Comparison of ENCODE assay signal across 13 cellular contexts in the genomic region with DNA sequence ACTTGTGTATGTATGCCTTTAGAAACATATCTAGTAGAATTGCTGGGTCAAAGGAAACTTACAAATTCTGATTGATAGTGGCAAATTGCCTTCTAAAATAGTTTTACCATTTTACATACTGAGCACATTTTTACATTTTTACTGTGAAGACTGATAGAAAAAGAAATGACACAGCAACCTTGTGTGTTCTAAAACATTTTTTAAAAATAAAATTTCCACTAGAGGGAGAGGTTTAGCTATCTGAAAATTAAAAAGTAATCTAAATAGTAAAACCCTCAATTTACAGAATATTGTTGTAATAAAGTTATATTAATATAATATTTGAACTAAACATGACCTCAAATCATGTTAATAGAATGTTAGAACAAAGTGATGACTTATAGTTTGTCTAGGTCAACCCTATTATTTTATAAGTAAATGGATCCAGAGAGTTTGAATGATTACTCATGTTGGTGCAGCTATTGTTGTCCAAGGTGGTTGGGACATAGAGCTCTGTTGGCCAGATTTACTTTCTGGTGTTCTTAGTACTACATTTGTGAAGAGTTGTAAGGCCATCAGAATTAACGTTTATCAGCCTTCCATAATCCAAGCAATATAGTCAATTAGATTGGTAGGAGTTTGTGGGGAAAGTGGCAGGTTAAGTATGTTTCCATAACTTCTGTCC. TPM values are rescaled to one million over a fixed set of nuclear protein-coding genes. Genes with fewer than 3 reads are reported as not detected.
DNase-seq lines count a peak whose midpoint lies in the region; ATAC-seq and TF ChIP-seq lines count a peak whose summit lies in the region.
"Had no signal": no experiment of that assay in that cellular context is flagged by ENCODE, and none has a peak within 500 bp of the region (broad histone marks: within the 10 kb centered on the region; RNA-seq: fewer than 3 reads in every experiment).

No MANE protein-coding gene starts in this region.

- H3K79me2 ChIP-seq in osteoblast (ENCODE audit: insufficient read depth, low read length), result no peaks in the 10 kb centered on the region

- H3K27me3 ChIP-seq in dorsolateral prefrontal cortex, result no peaks in the 10 kb centered on the region
- H3K27me3 ChIP-seq in osteoblast (ENCODE audit: insufficient read depth, low read length), result no peaks in the 10 kb centered on the region
- no peaks in the 10 kb centered on the region for H3K27me3 ChIP-seq in body of pancreas
- H3K27me3 ChIP-seq: brain microvascular endothelial cell, Peyer's patch had no signal

- TF ChIP-seq CTCF in AG09319 (IDR thresholded peaks at IDR 0.05; ENCODE audit: low read depth, low read length) (peak; percentile 17), dorsolateral prefrontal cortex (IDR thresholded peaks at IDR 0.05 in 54 of 56, conservative IDR thresholded peaks at IDR 0.05 in 2 of 56; ENCODE audit: low read depth in 1 of 56, partially characterized antibody in 56 of 56) (peak in 49 of 56 donors; percentile 16 to 66 (median 38)), osteoblast (IDR thresholded peaks at IDR 0.05; ENCODE audit: extremely low read depth, low read depth, low read length) (peak; percentile 36), body of pancreas (IDR thresholded peaks at IDR 0.05) (no peak)

- H3K27ac ChIP-seq in dorsolateral prefrontal cortex, result peak overlapping the region in 5 of 59 donors; percentile 30 to 66 (median 64)
- H3K27ac ChIP-seq in osteoblast (ENCODE audit: low read depth, low read length), result no peak overlapping the region
- H3K27ac ChIP-seq in body of pancreas, result no peak overlapping the region
- H3K27ac ChIP-seq: brain microvascular endothelial cell, lower lobe of right lung, Peyer's patch had no signal

- DNase-seq in AG09319 (ENCODE audit: extremely low read depth, low read depth) (no peak), MV-4-11 (lab: John Stamatoyannopoulos, UW) (peak; percentile 2), dorsolateral prefrontal cortex (no peak), osteoblast (ENCODE audit: insufficient read length, low spot score, missing footprints) (no peak), body of pancreas (no peak), ACHN (no peak)
- no peak for DNase-seq in activated effector memory CD4-positive, alpha-beta T cell treated with anti-CD3 and anti-CD28 coated beads, Interleukin-2, amount 50 U/mL, for 16 hours
- DNase-seq: activated T-cell treated with anti-CD3 and anti-CD28 coated beads for 4 hours, brain microvascular endothelial cell, H7, lower lobe of right lung, Peyer's patch had no signal

- 76 to 88% methylated on average over 1 of the region's 1 CpG for WGBS in body of pancreas, 2 donors

- H3K4me2 ChIP-seq in osteoblast (ENCODE audit: insufficient read depth, low read length), result no peak overlapping the region

- ATAC-seq in body of pancreas (no peak), HG02798 (IDR thresholded peaks at IDR 0.05; ENCODE audit: poor library complexity, unreplicated experiment) (no peak)
- ATAC-seq: lower lobe of right lung had no signal

- no peak for TF ChIP-seq POLR2A in body of pancreas (IDR thresholded peaks at IDR 0.05)

- H3K4me3 ChIP-seq in dorsolateral prefrontal cortex (no peak overlapping the region), osteoblast (ENCODE audit: insufficient read depth, low read length) (no peak overlapping the region), body of pancreas (no peak overlapping the region)
- H3K4me3 ChIP-seq: lower lobe of right lung, Peyer's patch had no signal

- no peak overlapping the region for H2AFZ ChIP-seq in osteoblast (ENCODE audit: low read length)

- H3K9me3 ChIP-seq in osteoblast (ENCODE audit: low read depth, low read length) (no peaks in the 10 kb centered on the region), body of pancreas (peaks cover 0 to 6% (median 0%) of the 10 kb centered on the region in 3 donors)
- H3K9me3 ChIP-seq: Peyer's patch had no signal

- H3K36me3 ChIP-seq in osteoblast (ENCODE audit: insufficient read depth, low read length), result no peaks in the 10 kb centered on the region
- no peaks in the 10 kb centered on the region for H3K36me3 ChIP-seq in body of pancreas (replicated peaks in 1 of 2; ENCODE audit: insufficient read depth in 1 of 2, low read depth in 2 of 2)
- H3K36me3 ChIP-seq: brain microvascular endothelial cell, Peyer's patch had no signal

- in situ Hi-C loops in ACHN (cut with HindIII; ENCODE audit: low pct_ligation_motif_present, low pct_unique_long_range_greater_than_20kb, low sequenced_read_pairs), result no loop called here

- H3K4me1 ChIP-seq in osteoblast (ENCODE audit: insufficient read depth, low read length) (no peaks in the 10 kb centered on the region), body of pancreas (no peaks in the 10 kb centered on the region)
- H3K4me1 ChIP-seq: lower lobe of right lung, Peyer's patch had no signal

- H4K20me1 ChIP-seq in osteoblast (ENCODE audit: insufficient read depth, low read length), result no peaks in the 10 kb centered on the region

- intact Hi-C loops in dorsolateral prefrontal cortex (cut with DNase I) (loop anchor here in 1 of 2 donors (5.0 kb wide), 1 partner anchor 294 kb away; no protein-coding TSS in a partner anchor), body of pancreas (cut with DNase I) (no loop called here)

RNA-seq across cellular contexts. Expression of gene CENPP, which starts 17.2 kb away (rescaled TPM):
- 10 to 100 TPM in 21 of 120 experiments, 1 to 10 TPM in 99; 1.7 to 16.5 (median 7.0) TPM for total RNA-seq in dorsolateral prefrontal cortex
- total RNA-seq in osteoblast, result 4.7 and 5.4 TPM in 2 replicates
- 1 to 10 TPM in 1 of 2 donors, under 1 TPM in 1; 0.78 to 2.3 TPM for total RNA-seq in body of pancreas

RNA-seq across cellular contexts. Expression of gene NOL8, which starts 17.8 kb away (rescaled TPM):
- 10 to 100 TPM; 18.8 to 50.5 (median 32.6) TPM for total RNA-seq in dorsolateral prefrontal cortex
- 28.2 and 32.4 TPM in 2 replicates for total RNA-seq in osteoblast
- total RNA-seq in body of pancreas, result 10 to 100 TPM; 26.5 to 38.2 TPM

RNA-seq across cellular contexts. Expression of gene IARS1, which starts 49.5 kb away (rescaled TPM):
- 100 to 1,000 TPM in 55 of 120 experiments, 10 to 100 TPM in 65; 50.3 to 131 (median 98.3) TPM for total RNA-seq in dorsolateral prefrontal cortex
- 491 and 529 TPM in 2 replicates for total RNA-seq in osteoblast
- 10 to 100 TPM; 45.1 to 68.6 TPM for total RNA-seq in body of pancreas

Comparison
In these comparisons a context has a peak if more than half of its experiments do, and no peak if none do; other contexts are left out.
1. CTCF ChIP-seq: peak in AG09319 (single experiment), dorsolateral prefrontal cortex (49 of 56) and osteoblast (single experiment); none in body of pancreas (0 of 7).